In genomic region chr19:3362217-3362907, GRCh38 we compare ENCODE assay signal across 13 cellular contexts. TPM values are rescaled to one million over a fixed set of nuclear protein-coding genes. Genes with fewer than 3 reads are reported as not detected.
A peak's percentile ranks its signal among the peaks of the same experiment; 100 is the strongest.
DNase-seq lines count a peak whose midpoint lies in the region; ATAC-seq and TF ChIP-seq lines count a peak whose summit lies in the region.
"Had no signal": no experiment of that assay in that cellular context is flagged by ENCODE, and none has a peak within 500 bp of the region (broad histone marks: within the 10 kb centered on the region; RNA-seq: fewer than 3 reads in every experiment).

No MANE protein-coding gene starts in this region.

- no peak for ATAC-seq in CD8-positive, alpha-beta T cell
- ATAC-seq in T-cell (replicated peaks in 1 of 4): no peak
- ATAC-seq in gastroesophageal sphincter: no peak
- ATAC-seq in gastrocnemius medialis: no peak
- ATAC-seq in HG03460 (IDR thresholded peaks at IDR 0.05; ENCODE audit: unreplicated experiment): no peak
- ATAC-seq in HG02852 (IDR thresholded peaks at IDR 0.05; ENCODE audit: unreplicated experiment): no peak
- ATAC-seq: mucosa of descending colon, upper lobe of right lung had no signal

- H3K56ac ChIP-seq in mesendoderm (ENCODE audit: low read length): no peak overlapping the region

- no peaks in the 10 kb centered on the region for H3K27me3 ChIP-seq in CD8-positive, alpha-beta T cell (ENCODE audit: insufficient read depth, low read length)
- no peaks in the 10 kb centered on the region for H3K27me3 ChIP-seq in gastroesophageal sphincter
- no peaks in the 10 kb centered on the region for H3K27me3 ChIP-seq in gastrocnemius medialis
- H3K27me3 ChIP-seq in mesendoderm (ENCODE audit: insufficient read depth, low read length, poor library complexity): peaks cover 72% of the 10 kb centered on the region
- H3K27me3 ChIP-seq: upper lobe of right lung had no signal

- no peak for TF ChIP-seq CTCF in CD8-positive, alpha-beta T cell (IDR thresholded peaks at IDR 0.05)
- TF ChIP-seq CTCF in gastroesophageal sphincter (IDR thresholded peaks at IDR 0.05) (no peak), gastrocnemius medialis (IDR thresholded peaks at IDR 0.05 in 4 of 5, conservative IDR thresholded peaks at IDR 0.05 in 1 of 5) (no peak)

- in situ Hi-C loops in gastrocnemius medialis (cut with MboI; ENCODE audit: low sequenced_read_pairs in 4 of 4): no loop called here

- H2BK120ac ChIP-seq in mesendoderm (ENCODE audit: low read depth, low read length): no peak overlapping the region

- H4K8ac ChIP-seq in mesendoderm (ENCODE audit: low read depth, low read length): no peak overlapping the region

- H3K4me2 ChIP-seq in mesendoderm (ENCODE audit: low read length): no peak overlapping the region

- H3K27ac ChIP-seq in CD8-positive, alpha-beta T cell (ENCODE audit: low read depth, low read length): no peak overlapping the region
- H3K27ac ChIP-seq in gastroesophageal sphincter: peak overlapping the region; percentile 90 to 100 (median 100)
- H3K27ac ChIP-seq in gastrocnemius medialis: peak overlapping the region; percentile 92 to 99 (median 98)
- no peak overlapping the region for H3K27ac ChIP-seq in mesendoderm (ENCODE audit: low read depth, low read length)

- H2BK5ac ChIP-seq in mesendoderm (ENCODE audit: low read length): no peak overlapping the region

- H3K27me3 Mint-ChIP-seq in CD8-positive, alpha-beta T cell (ENCODE audit: low read depth): no peaks in the 10 kb centered on the region
- peaks cover 0 to 6% of the 10 kb centered on the region in 2 donors for H3K27me3 Mint-ChIP-seq in T-cell

- H3K4ac ChIP-seq in mesendoderm (ENCODE audit: low read depth, low read length): no peak overlapping the region

- no peak overlapping the region for H3K23ac ChIP-seq in mesendoderm (ENCODE audit: low read length)

- H2AK5ac ChIP-seq in mesendoderm (ENCODE audit: low read length): no peak overlapping the region

- H3K4me3 Mint-ChIP-seq in CD8-positive, alpha-beta T cell: peak overlapping the region; percentile 77
- H3K4me3 Mint-ChIP-seq in T-cell: peak overlapping the region; percentile 79 to 84 (median 84)

- H4K5ac ChIP-seq in mesendoderm (ENCODE audit: low read length): no peak overlapping the region

- peaks cover 50% of the 10 kb centered on the region for H3K4me1 Mint-ChIP-seq in CD8-positive, alpha-beta T cell (ENCODE audit: low read depth)
- H3K4me1 Mint-ChIP-seq in T-cell: peaks cover 39 to 45% (median 42%) of the 10 kb centered on the region in 3 donors

- no peak for DNase-seq in CD8-positive, alpha-beta T cell
- DNase-seq in T-cell (no peak), gastrocnemius medialis (no peak), mesendoderm (no peak), NOMO-1 treated with DMSO at 0.1 percent for 48 hours (lab: John Stamatoyannopoulos, UW; ENCODE audit: unreplicated experiment) (no peak)
- DNase-seq: central memory CD4-positive, alpha-beta T cell; NCI-H446; stimulated activated CD4-positive, alpha-beta T cell treated with anti-CD3 and anti-CD28 coated beads, Interleukin-2, amount 100 ng/mL, for 24 hours; upper lobe of right lung had no signal

- H3K36me3 Mint-ChIP-seq in CD8-positive, alpha-beta T cell: no peaks in the 10 kb centered on the region
- H3K36me3 Mint-ChIP-seq in T-cell: no peaks in the 10 kb centered on the region

- TF ChIP-seq POLR2A in gastroesophageal sphincter (IDR thresholded peaks at IDR 0.05): no peak
- no peak for TF ChIP-seq POLR2A in gastrocnemius medialis (IDR thresholded peaks at IDR 0.05)

- no peaks in the 10 kb centered on the region for H3K79me1 ChIP-seq in mesendoderm (ENCODE audit: low read length)

- H3K9ac ChIP-seq in mesendoderm (ENCODE audit: low read length): no peak overlapping the region

- no peaks in the 10 kb centered on the region for H3K9me3 ChIP-seq in CD8-positive, alpha-beta T cell (ENCODE audit: low read length)
- no peaks in the 10 kb centered on the region for H3K9me3 ChIP-seq in gastroesophageal sphincter
- H3K9me3 ChIP-seq in gastrocnemius medialis: no peaks in the 10 kb centered on the region
- H3K9me3 ChIP-seq: mucosa of descending colon, upper lobe of right lung had no signal

- no peaks in the 10 kb centered on the region for H3K79me2 ChIP-seq in mesendoderm (ENCODE audit: control insufficient read depth, insufficient read depth, low read length)

- H3K18ac ChIP-seq in mesendoderm (ENCODE audit: low read length): no peak overlapping the region

- peak overlapping the region; percentile 83 for H3K27ac Mint-ChIP-seq in CD8-positive, alpha-beta T cell
- peak overlapping the region; percentile 71 to 74 for H3K27ac Mint-ChIP-seq in T-cell

- H3K4me1 ChIP-seq in CD8-positive, alpha-beta T cell (ENCODE audit: insufficient read depth, low read length): peaks cover 32% of the 10 kb centered on the region
- H3K4me1 ChIP-seq in gastroesophageal sphincter: peaks cover 0 to 64% (median 26%) of the 10 kb centered on the region in 3 donors
- H3K4me1 ChIP-seq in gastrocnemius medialis: peaks cover 29% of the 10 kb centered on the region in 2 donors
- H3K4me1 ChIP-seq in mesendoderm (ENCODE audit: control insufficient read depth, low read depth, low read length): no peaks in the 10 kb centered on the region

- intact Hi-C loops in CD8-positive, alpha-beta T cell (cut with DNase I, micrococcal nuclease): loop anchor here in 1 of 2 experiments (5.0 kb wide), 1 partner anchor 85 kb away; no protein-coding TSS in a partner anchor
- intact Hi-C loops in gastrocnemius medialis (cut with DNase I; ENCODE audit: low total_unique reads): loop anchor here (5.0 kb wide), 1 partner anchor 90 kb away; no protein-coding TSS in a partner anchor

- WGBS in gastroesophageal sphincter (ENCODE audit: low coverage in 1 of 2), 2 donors: 14 to 72% methylated on average over 6 to 8 of the region's 9 CpGs
- no CpG with 5 or more reads among the region's 9 CpGs for WGBS in mesendoderm (ENCODE audit: extremely low coverage, insufficient coverage, low lambda C conversion rate)

- H2BK15ac ChIP-seq in mesendoderm (replicated peaks; ENCODE audit: low read depth): no peak overlapping the region

- H3K4me3 ChIP-seq in CD8-positive, alpha-beta T cell (ENCODE audit: low read depth, low read length): no peak overlapping the region
- peak overlapping the region in 1 of 2 donors; percentile 99 for H3K4me3 ChIP-seq in gastroesophageal sphincter
- peak overlapping the region in 2 of 4 donors; percentile 71 to 90 for H3K4me3 ChIP-seq in gastrocnemius medialis
- no peak overlapping the region for H3K4me3 ChIP-seq in mesendoderm (ENCODE audit: low read length)
- H3K4me3 ChIP-seq: mucosa of descending colon had no signal

- H3K9me3 Mint-ChIP-seq in CD8-positive, alpha-beta T cell: no peaks in the 10 kb centered on the region
- no peaks in the 10 kb centered on the region for H3K9me3 Mint-ChIP-seq in T-cell

- CTCF ChIA-PET in CD8-positive, alpha-beta T cell (lab: Charles Lee): interaction anchor here (0.7 kb wide), 1 partner anchor 9 kb away, joined by 4 read pairs; no protein-coding TSS in a partner anchor
- CTCF ChIA-PET in T-cell (lab: Charles Lee): no interaction called here

- POLR2A ChIA-PET in CD8-positive, alpha-beta T cell (lab: Charles Lee): interaction anchor here (1.6 kb wide), 1 partner anchor 23 kb away, joined by 5 read pairs; no protein-coding TSS in a partner anchor
- POLR2A ChIA-PET in T-cell (lab: Charles Lee): interaction anchor here in 1 of 2 donors (0.6 kb wide), 1 partner anchor 768 kb away, joined by 3 read pairs; no protein-coding TSS in a partner anchor

- H3K36me3 ChIP-seq in CD8-positive, alpha-beta T cell (ENCODE audit: insufficient read depth, low read length): no peaks in the 10 kb centered on the region
- no peaks in the 10 kb centered on the region for H3K36me3 ChIP-seq in gastroesophageal sphincter
- H3K36me3 ChIP-seq in gastrocnemius medialis: no peaks in the 10 kb centered on the region
- no peaks in the 10 kb centered on the region for H3K36me3 ChIP-seq in mesendoderm (ENCODE audit: control insufficient read depth, insufficient read depth, low read length)
- H3K36me3 ChIP-seq: upper lobe of right lung had no signal

- no peak for TF ChIP-seq EP300 in gastroesophageal sphincter (IDR thresholded peaks at IDR 0.05)

RNA-seq across cellular contexts. Expression of gene NFIC, which starts 4.0 kb away (rescaled TPM):
- 10 to 100 TPM; 16.5 to 17.5 TPM for total RNA-seq in CD8-positive, alpha-beta T cell
- total RNA-seq in T-cell: 10 to 100 TPM; 27.1 to 41.7 (median 37.2) TPM
- 100 to 1,000 TPM; 125 to 285 (median 155) TPM for total RNA-seq in gastroesophageal sphincter
- total RNA-seq in gastrocnemius medialis: 100 to 1,000 TPM in 3 of 4 donors, 10 to 100 TPM in 1; 90.2 to 403 (median 348) TPM
- polyA plus RNA-seq in mesendoderm (2013, experiment 1 of 2): 8.8 TPM
- polyA plus RNA-seq in mesendoderm (2013, experiment 2 of 2): 8.8 TPM

Comparison
In these comparisons a context has a peak if more than half of its experiments do, and no peak if none do; other contexts are left out.
1. H3K27ac ChIP-seq: peak in gastroesophageal sphincter (4 of 4) and gastrocnemius medialis (4 of 4); none in CD8-positive, alpha-beta T cell (single experiment) and mesendoderm (single experiment).